8 cellular contexts compared by ENCODE assay signal in the genomic region with DNA sequence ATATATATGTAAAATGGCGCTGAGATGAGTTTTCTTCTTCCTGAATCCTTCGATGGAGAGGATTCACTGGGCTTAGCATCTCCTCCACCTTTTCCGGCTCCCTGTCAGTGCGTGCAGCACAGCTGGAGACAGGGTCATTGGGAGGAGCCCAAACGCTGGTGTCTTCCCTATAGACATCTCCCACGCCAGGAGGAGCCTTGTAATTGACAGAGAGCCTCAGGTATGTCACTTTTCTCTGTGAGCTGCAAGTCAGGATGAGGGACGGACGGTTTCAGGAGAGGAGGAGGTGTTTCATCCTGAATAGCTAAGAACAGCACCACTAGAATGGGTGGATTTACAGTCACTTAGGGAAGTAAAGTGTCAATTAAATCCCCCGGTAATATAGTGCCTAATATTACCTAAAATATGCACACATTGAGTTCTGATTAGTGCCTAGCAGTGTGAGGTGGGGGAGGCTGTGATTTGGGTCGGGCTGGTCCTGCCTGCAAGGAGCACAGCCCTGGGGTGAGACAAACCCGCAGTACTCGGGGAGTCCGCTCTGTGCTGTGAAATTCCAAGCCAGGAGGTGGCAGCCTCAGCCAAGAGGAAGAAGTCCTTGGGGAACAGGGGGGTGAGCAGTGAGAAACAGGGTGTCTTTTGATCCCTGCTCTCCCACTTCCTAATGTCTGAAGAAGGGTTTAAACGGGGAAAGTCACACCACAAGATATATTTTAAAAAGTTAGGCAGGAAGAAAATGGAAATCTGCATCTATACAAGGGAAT. TPM values are rescaled to one million over a fixed set of nuclear protein-coding genes. Genes with fewer than 3 reads are reported as not detected.
A peak's percentile ranks its signal among the peaks of the same experiment; 100 is the strongest.
DNase-seq lines count a peak whose midpoint lies in the region; ATAC-seq, FAIRE-seq and TF ChIP-seq lines count a peak whose summit lies in the region.

No MANE protein-coding gene starts in this region.

- H3K27me3 ChIP-seq in NT2/D1 (ENCODE audit: insufficient read depth, insufficient read length) (no peaks in the 10 kb centered on the region), GM12878 (replicated peaks in 1 of 2; ENCODE audit: control insufficient read depth in 2 of 2, insufficient read depth in 2 of 2, low read length in 1 of 2) (no peaks in the 10 kb centered on the region)

- no peaks in the 10 kb centered on the region for H3K27me3 Mint-ChIP-seq in stimulated activated naive B cell treated with anti-CD40 and anti-IgM and Interleukin-4, amounts not matched to agents 10 μg/mL and 1 μg/mL and 100 μg/mL, for 72 hours

- FAIRE-seq in GM12878 (lab: Jason Lieb, UNC): peak; percentile 61
- no peak for FAIRE-seq in GM19239 (lab: Jason Lieb, UNC)

- no peaks in the 10 kb centered on the region for H3K9me3 Mint-ChIP-seq in stimulated activated naive B cell treated with anti-CD40 and anti-IgM and Interleukin-4, amounts not matched to agents 10 μg/mL and 1 μg/mL and 100 μg/mL, for 72 hours

- RAD21 ChIA-PET in GM12878 (lab: Charles Lee; ENCODE audit: unreplicated experiment): no interaction called here

- no peak for TF ChIP-seq EP300 in GM12878 (IDR thresholded peaks at IDR 0.05; ENCODE audit: borderline replicate concordance in 1 of 2, control insufficient read depth in 1 of 2, low read depth in 2 of 2, low read length in 2 of 2)

- H3K9me3 ChIP-seq in NT2/D1 (ENCODE audit: insufficient read depth, low read length): no peaks in the 10 kb centered on the region
- H3K9me3 ChIP-seq in GM12878 (replicated peaks; ENCODE audit: control insufficient read depth, insufficient read depth, low read length): no peaks in the 10 kb centered on the region

- in situ Hi-C loops in GM12878 (cut with MboI): no loop called here

- peak overlapping the region; percentile 8 for H3K9ac ChIP-seq in NT2/D1 (ENCODE audit: insufficient read length, low read depth)
- no peak overlapping the region for H3K9ac ChIP-seq in GM12878 (ENCODE audit: control insufficient read depth, insufficient read depth, low read length)

- TF ChIP-seq RAD21 in GM12878 (IDR thresholded peaks at IDR 0.05; ENCODE audit: insufficient read depth, low read depth, low read length): peak; percentile 86

- H3K4me3 ChIP-seq in NT2/D1 (ENCODE audit: insufficient read length, low read depth) (no peak overlapping the region), GM12878 (no peak overlapping the region)

- no peak for TF ChIP-seq POLR2A in GM12878 (IDR thresholded peaks at IDR 0.05; ENCODE audit: low read depth, low read length)

- H3K4me1 ChIP-seq in NT2/D1 (ENCODE audit: insufficient read depth, insufficient read length) (peaks cover 8% of the 10 kb centered on the region), GM12878 (ENCODE audit: control insufficient read depth, insufficient read depth, low read length) (no peaks in the 10 kb centered on the region)

- SMC1A ChIA-PET in GM12878 (lab: Charles Lee; ENCODE audit: uncharacterized antibody, unreplicated experiment): no interaction called here

- ATAC-seq in GM12878: peak; percentile 72
- ATAC-seq in stimulated activated naive B cell treated with anti-CD40 and anti-IgM and Interleukin-4, amounts not matched to agents 10 μg/mL and 1 μg/mL and 100 μg/mL, for 72 hours (replicated peaks): peak in 1 of 2 donors; percentile 65

- no peaks in the 10 kb centered on the region for H3K79me2 ChIP-seq in GM12878 (ENCODE audit: control insufficient read depth, insufficient read depth, low read length)

- H3K27ac Mint-ChIP-seq in stimulated activated naive B cell treated with anti-CD40 and anti-IgM and Interleukin-4, amounts not matched to agents 10 μg/mL and 1 μg/mL and 100 μg/mL, for 72 hours: peak overlapping the region; percentile 16

- no peak overlapping the region for H2AFZ ChIP-seq in GM12878 (ENCODE audit: control insufficient read depth, low read depth, low read length)

- no TSS peak for BruUV-seq in GM12878 (replicated peaks; lab: Mats Ljungman, UMichigan)

- H3K4me3 Mint-ChIP-seq in stimulated activated naive B cell treated with anti-CD40 and anti-IgM and Interleukin-4, amounts not matched to agents 10 μg/mL and 1 μg/mL and 100 μg/mL, for 72 hours: no peak overlapping the region

- H3K27ac ChIP-seq in GM12878 (ENCODE audit: control insufficient read depth, insufficient read depth): no peak overlapping the region

- CTCF ChIA-PET in GM12878 (lab: Yijun Ruan, JAX): interaction anchor here (0.7 to 2.0 kb wide), 3 partner anchors 9 to 141 kb away, joined by 3 to 4 read pairs (median 3); no protein-coding TSS in a partner anchor

- H3K36me3 ChIP-seq in NT2/D1 (ENCODE audit: insufficient read depth, insufficient read length, low read length) (no peaks in the 10 kb centered on the region), GM12878 (ENCODE audit: control insufficient read depth in 2 of 2, insufficient read depth in 2 of 2, low read length in 1 of 2) (no peaks in the 10 kb centered on the region)

- intact Hi-C loops in GM12878 (cut with micrococcal nuclease; ENCODE audit: unreplicated experiment): no loop called here

- H3K4me1 Mint-ChIP-seq in stimulated activated naive B cell treated with anti-CD40 and anti-IgM and Interleukin-4, amounts not matched to agents 10 μg/mL and 1 μg/mL and 100 μg/mL, for 72 hours: peaks cover 9 to 13% of the 10 kb centered on the region in 2 donors

- H3K4me2 ChIP-seq in GM12878 (ENCODE audit: control insufficient read depth, insufficient read depth): no peak overlapping the region

- 74% methylated on average over 14 of the region's 14 CpGs for WGBS in GM12878 (ENCODE audit: insufficient coverage, insufficient replicate concordance, low lambda C conversion rate, missing lambda C conversion rate)

- DNase-seq in activated T-cell treated with anti-CD3 and anti-CD28 coated beads for 48 hours (ENCODE audit: low read depth) (peak; percentile 11), NT2/D1 (ENCODE audit: low read depth, low spot score) (peak; percentile 46), GM12878 (ENCODE audit: low read depth, low spot score) (no peak), iris pigment epithelial cell (ENCODE audit: low read depth) (peak; percentile 81), cerebellar nuclear complex (lab: John Stamatoyannopoulos, UW) (no peak), GM19239 (ENCODE audit: insufficient read length, low spot score) (no peak)
- DNase-seq in activated T-cell treated with anti-CD3 and anti-CD28 coated beads, Interleukin-2, amount 50 U/mL, for 1 hour: no peak
- no peak for DNase-seq in stimulated activated naive B cell treated with anti-CD40 and anti-IgM and Interleukin-4, amounts not matched to agents 10 μg/mL and 1 μg/mL and 100 μg/mL, for 72 hours

- peaks cover 12% of the 10 kb centered on the region in 2 donors for H3K36me3 Mint-ChIP-seq in stimulated activated naive B cell treated with anti-CD40 and anti-IgM and Interleukin-4, amounts not matched to agents 10 μg/mL and 1 μg/mL and 100 μg/mL, for 72 hours

- POLR2A ChIA-PET in GM12878 (lab: Charles Lee): no interaction called here

- peak; percentile 25 to 59 (median 44); a peak in 4 of 6 replicates for TF ChIP-seq CTCF in GM12878 (IDR thresholded peaks at IDR 0.05 in 2 of 3, conservative IDR thresholded peaks at IDR 0.05 in 1 of 3; ENCODE audit: control insufficient read depth in 2 of 3, extremely low read depth in 1 of 3, insufficient read depth in 1 of 3, low read depth in 3 of 3, low read length in 3 of 3)

- no peaks in the 10 kb centered on the region for H4K20me1 ChIP-seq in GM12878 (ENCODE audit: control insufficient read depth, insufficient read depth)

RNA-seq across cellular contexts. Expression of a gene that starts 28.2 kb away (rescaled TPM):
- 16.9 and 18.2 TPM in 2 replicates for total RNA-seq in GM12878 (2013; cell fraction: nucleolus; rRNA removed)
- total RNA-seq in GM12878 (2014; rRNA removed): 14.7 and 15.2 TPM in 2 replicates
- 6.5 and 7.7 TPM in 2 replicates for total RNA-seq in GM12878 (2014; rRNA removed; fragmentation: Illumina TruSeq; extraction: Trizol)
- 9.9 and 12.1 TPM in 2 replicates for total RNA-seq in GM12878 (2021)
- polyA plus RNA-seq in GM12878 (2011; ENCODE audit: low read depth): 4.5 TPM
- 6.5 and 12.0 TPM in 2 replicates for polyA plus RNA-seq in GM12878 (2011; rRNA removed)
- polyA plus RNA-seq in GM12878 (2011; cell fraction: cytosol; rRNA removed): 14.3 and 16.3 TPM in 2 replicates
- 14.8 and 16.5 TPM in 2 replicates for polyA plus RNA-seq in GM12878 (2011; cell fraction: nucleus; rRNA removed)
- polyA plus RNA-seq in GM12878 (2012): 8.6 and 11.8 TPM in 2 replicates
- polyA plus RNA-seq in GM12878 (2014; fragmentation: Illumina TruSeq; extraction: Trizol): 7.8 and 9.8 TPM in 2 replicates
- 1 to 10 TPM; 2.0 to 4.2 TPM for polyA plus RNA-seq in GM12878 (2014; fragmentation: Nextera tagmentation; extraction: Ambion mirVana)
- 13.3 and 14.8 TPM in 2 replicates for polyA plus RNA-seq in GM12878 (2014; rRNA removed)
- polyA plus RNA-seq in GM12878 (2016; fragmentation: Nextera tagmentation; extraction: Ambion mirVana): 10 to 100 TPM; 13.8 to 14.6 TPM
- polyA minus RNA-seq in GM12878 (2011; rRNA and poly(A)+ RNA removed): 5.0 and 8.7 TPM in 2 replicates
- 2.7 and 4.3 TPM in 2 replicates for polyA minus RNA-seq in GM12878 (2011; cell fraction: cytosol; rRNA and poly(A)+ RNA removed)
- 1.9 and 4.3 TPM in 2 replicates for polyA minus RNA-seq in GM12878 (2011; cell fraction: nucleus; rRNA and poly(A)+ RNA removed)

RNA-seq across cellular contexts. Expression of a gene that starts 59.1 kb away (rescaled TPM):
- total RNA-seq in GM12878 (2013; cell fraction: nucleolus; rRNA removed): 158 and 181 TPM in 2 replicates
- total RNA-seq in GM12878 (2014; rRNA removed) (45.1 and 51.9 TPM in 2 replicates), GM12878 (2014; rRNA removed; fragmentation: Illumina TruSeq; extraction: Trizol) (54.6 and 60.9 TPM in 2 replicates), GM12878 (2021) (58.7 and 66.8 TPM in 2 replicates)
- 33.1 TPM for polyA plus RNA-seq in GM12878 (2011; ENCODE audit: low read depth)
- polyA plus RNA-seq in GM12878 (2011; rRNA removed) (40.6 and 49.2 TPM in 2 replicates), GM12878 (2014; fragmentation: Illumina TruSeq; extraction: Trizol) (34.4 and 37.9 TPM in 2 replicates), GM12878 (2014; fragmentation: Nextera tagmentation; extraction: Ambion mirVana) (10 to 100 TPM in 1 of 2 experiments, 1 to 10 TPM in 1; 6.1 to 19.0 TPM), GM12878 (2014; rRNA removed) (42.0 and 44.4 TPM in 2 replicates), GM12878 (2016; fragmentation: Nextera tagmentation; extraction: Ambion mirVana) (10 to 100 TPM; 67.4 to 67.6 TPM)
- polyA plus RNA-seq in GM12878 (2011; cell fraction: cytosol; rRNA removed): 47.8 and 53.8 TPM in 2 replicates
- 93.4 and 100.0 TPM in 2 replicates for polyA plus RNA-seq in GM12878 (2011; cell fraction: nucleus; rRNA removed)
- 39.6 and 40.3 TPM in 2 replicates for polyA plus RNA-seq in GM12878 (2012)
- polyA minus RNA-seq in GM12878 (2011; rRNA and poly(A)+ RNA removed): 110 and 113 TPM in 2 replicates
- 22.3 and 33.1 TPM in 2 replicates for polyA minus RNA-seq in GM12878 (2011; cell fraction: cytosol; rRNA and poly(A)+ RNA removed)
- polyA minus RNA-seq in GM12878 (2011; cell fraction: nucleus; rRNA and poly(A)+ RNA removed): 38.8 and 57.9 TPM in 2 replicates

RNA-seq across cellular contexts. Expression of a gene that starts 59.5 kb away (rescaled TPM):
- 37.5 and 42.1 TPM in 2 replicates for total RNA-seq in GM12878 (2013; cell fraction: nucleolus; rRNA removed)
- 10.5 and 11.2 TPM in 2 replicates for total RNA-seq in GM12878 (2014; rRNA removed)
- total RNA-seq in GM12878 (2014; rRNA removed; fragmentation: Illumina TruSeq; extraction: Trizol): 3.5 and 4.6 TPM in 2 replicates
- 9.0 and 9.5 TPM in 2 replicates for total RNA-seq in GM12878 (2021)
- 3.3 TPM for polyA plus RNA-seq in GM12878 (2011; ENCODE audit: low read depth)
- polyA plus RNA-seq in GM12878 (2011; rRNA removed): 8.7 and 13.6 TPM in 2 replicates
- polyA plus RNA-seq in GM12878 (2011; cell fraction: cytosol; rRNA removed): 10.6 and 15.0 TPM in 2 replicates
- polyA plus RNA-seq in GM12878 (2011; cell fraction: nucleus; rRNA removed): 27.7 and 29.6 TPM in 2 replicates
- 5.7 and 6.1 TPM in 2 replicates for polyA plus RNA-seq in GM12878 (2012)
- 4.3 and 5.2 TPM in 2 replicates for polyA plus RNA-seq in GM12878 (2014; fragmentation: Illumina TruSeq; extraction: Trizol)
- 1 to 10 TPM; 1.4 to 2.9 TPM for polyA plus RNA-seq in GM12878 (2014; fragmentation: Nextera tagmentation; extraction: Ambion mirVana)
- 7.9 and 9.3 TPM in 2 replicates for polyA plus RNA-seq in GM12878 (2014; rRNA removed)
- 1 to 10 TPM in 1 of 2 experiments, under 1 TPM in 1; 0.57 to 4.2 TPM for polyA plus RNA-seq in GM12878 (2016; fragmentation: Nextera tagmentation; extraction: Ambion mirVana)
- 24.7 and 29.2 TPM in 2 replicates for polyA minus RNA-seq in GM12878 (2011; rRNA and poly(A)+ RNA removed)
- polyA minus RNA-seq in GM12878 (2011; cell fraction: cytosol; rRNA and poly(A)+ RNA removed): 4.0 and 6.1 TPM in 2 replicates
- polyA minus RNA-seq in GM12878 (2011; cell fraction: nucleus; rRNA and poly(A)+ RNA removed): 13.4 and 22.9 TPM in 2 replicates

Comparison
In these comparisons a context has a peak if more than half of its experiments do, and no peak if none do; other contexts are left out.
1. DNase-seq: peak in activated T-cell treated with anti-CD3 and anti-CD28 coated beads for 48 hours (single experiment), NT2/D1 (single experiment) and iris pigment epithelial cell (single experiment); none in activated T-cell treated with anti-CD3 and anti-CD28 coated beads, Interleukin-2, amount 50 U/mL, for 1 hour (single experiment), GM12878 (single experiment), stimulated activated naive B cell treated with anti-CD40 and anti-IgM and Interleukin-4, amounts not matched to agents 10 μg/mL and 1 μg/mL and 100 μg/mL, for 72 hours (single experiment), cerebellar nuclear complex (0 of 2) and GM19239 (single experiment).